In genomic region chr4:38667005-38667771, GRCh38 we compare ENCODE assay signal across 8 cellular contexts. TPM values are rescaled to one million over a fixed set of nuclear protein-coding genes. Genes with fewer than 3 reads are reported as not detected.
DNase-seq lines count a peak whose midpoint lies in the region; ATAC-seq and TF ChIP-seq lines count a peak whose summit lies in the region.

No MANE protein-coding gene starts in this region.

- no peak overlapping the region for H3K14ac ChIP-seq in trophoblast cell (ENCODE audit: low read length)

- no peak for TF ChIP-seq CTCF in astrocyte of the spinal cord (IDR thresholded peaks at IDR 0.05; ENCODE audit: low read depth, low read length)

- DNase-seq in activated T-cell treated with anti-CD3 and anti-CD28 coated beads for 24 hours (ENCODE audit: low read depth) (peak; percentile 42), activated T-cell treated with anti-CD3 and anti-CD28 coated beads for 4 hours (no peak), NCI-H1417 (lab: John Stamatoyannopoulos, UW) (peak; percentile 48 to 94 (median 77)), SW480 (ENCODE audit: low spot score) (peak; percentile 90), astrocyte of the spinal cord (ENCODE audit: low read depth, low spot score) (peak; percentile 98), right cardiac atrium (peak; percentile 71 to 85 (median 79)), trophoblast cell (peak; percentile 88 to 95)

- H2BK120ac ChIP-seq in trophoblast cell (ENCODE audit: insufficient read depth, low read length, poor library complexity): peak overlapping the region; percentile 36

- no peak overlapping the region for H3K23ac ChIP-seq in trophoblast cell (ENCODE audit: low read length)

- no peak overlapping the region for H2AFZ ChIP-seq in trophoblast cell (ENCODE audit: insufficient read depth, low read length, poor library complexity)

- intact Hi-C loops in right cardiac atrium (cut with DNase I): loop anchor here in 1 of 4 donors (5.0 kb wide), 1 partner anchor 280 kb away; no protein-coding TSS in a partner anchor

- H3K4me1 ChIP-seq in right cardiac atrium (ENCODE audit: control insufficient read depth, insufficient read depth, low read length) (peaks cover 18% of the 10 kb centered on the region), trophoblast cell (ENCODE audit: control insufficient read depth in 1 of 2, insufficient read depth in 2 of 2, low read length in 2 of 2) (peaks cover 14 to 21% of the 10 kb centered on the region in 2 experiments)

- no peak overlapping the region for H3K4ac ChIP-seq in trophoblast cell (ENCODE audit: low read depth, low read length)

- H2BK12ac ChIP-seq in trophoblast cell (ENCODE audit: low read length): peak overlapping the region; percentile 42

- H2BK5ac ChIP-seq in trophoblast cell (ENCODE audit: low read depth, low read length, poor library complexity): peak overlapping the region; percentile 69

- H3K9me3 ChIP-seq in right cardiac atrium (ENCODE audit: control insufficient read depth, low read length) (no peaks in the 10 kb centered on the region), trophoblast cell (ENCODE audit: insufficient read depth, low read depth, low read length) (no peaks in the 10 kb centered on the region)

- no peak overlapping the region for H2AK5ac ChIP-seq in trophoblast cell (ENCODE audit: low read length)

- H3K18ac ChIP-seq in trophoblast cell (ENCODE audit: low read length): no peak overlapping the region

- H3K27ac ChIP-seq in right cardiac atrium (ENCODE audit: low read length): peak overlapping the region; percentile 99
- H3K27ac ChIP-seq in trophoblast cell (ENCODE audit: low read depth, low read length): peak overlapping the region; percentile 95

- H3K9ac ChIP-seq in trophoblast cell (ENCODE audit: low read length): no peak overlapping the region

- 3% methylated on average over 9 of the region's 9 CpGs for WGBS in right cardiac atrium
- no CpG with 5 or more reads among the region's 9 CpGs for WGBS in trophoblast cell (ENCODE audit: extremely low coverage, insufficient coverage, insufficient read length)

- H3K79me2 ChIP-seq in trophoblast cell (ENCODE audit: control insufficient read depth, insufficient read depth, low read length, poor library complexity): peaks cover 34% of the 10 kb centered on the region

- in situ Hi-C loops in astrocyte of the spinal cord (cut with HindIII; ENCODE audit: low sequenced_read_pairs): loop anchor here (25.0 kb wide), 1 partner anchor 355 kb away; no protein-coding TSS in a partner anchor

- no peak overlapping the region for H4K12ac ChIP-seq in trophoblast cell (ENCODE audit: low read depth, low read length)

- peak overlapping the region; percentile 39 for H4K91ac ChIP-seq in trophoblast cell (ENCODE audit: low read depth, low read length)

- ATAC-seq in right cardiac atrium: peak; percentile 69 to 81
- no peak for ATAC-seq in GM21526 (IDR thresholded peaks at IDR 0.05; ENCODE audit: low FRiP score, unreplicated experiment)

- no peak overlapping the region for H4K8ac ChIP-seq in trophoblast cell (ENCODE audit: low read depth, low read length)

- H3K79me1 ChIP-seq in trophoblast cell (ENCODE audit: low read length): peaks cover 25% of the 10 kb centered on the region

- peak overlapping the region; percentile 49 for H3K4me2 ChIP-seq in trophoblast cell (ENCODE audit: low read length)

- H3K4me3 ChIP-seq in astrocyte of the spinal cord (ENCODE audit: low read depth, low read length) (peak overlapping the region; percentile 90), right cardiac atrium (ENCODE audit: low read length) (peak overlapping the region; percentile 96), trophoblast cell (ENCODE audit: low read depth, low read length) (no peak overlapping the region)

- peaks cover 0 to 2% of the 10 kb centered on the region in 2 experiments for H3K36me3 ChIP-seq in trophoblast cell (ENCODE audit: control insufficient read depth in 1 of 2, insufficient read depth in 2 of 2, low read length in 2 of 2)

- H3K27me3 ChIP-seq in right cardiac atrium (ENCODE audit: control insufficient read depth, insufficient read depth) (no peaks in the 10 kb centered on the region), trophoblast cell (ENCODE audit: insufficient read depth, low read length) (no peaks in the 10 kb centered on the region)

RNA-seq across cellular contexts. Expression of gene KLF3, which starts 3.2 kb away (rescaled TPM):
- 10 to 100 TPM; 22.2 to 29.3 (median 25.4) TPM for total RNA-seq in right cardiac atrium
- 10.6 TPM for polyA plus RNA-seq in right cardiac atrium
- 26.3 and 28.6 TPM in 2 replicates for polyA plus RNA-seq in trophoblast cell (2013)
